17 cellular contexts compared by ENCODE assay signal in genomic region chrX:133544778-133545177, GRCh38.
DNase-seq lines count a peak whose midpoint lies in the region; ATAC-seq, FAIRE-seq and TF ChIP-seq lines count a peak whose summit lies in the region.
"Had no signal": no experiment of that assay in that cellular context is flagged by ENCODE, and none has a peak within 500 bp of the region (broad histone marks: within the 10 kb centered on the region; RNA-seq: fewer than 3 reads in every experiment).

No MANE protein-coding gene starts in this region.

- no peaks in the 10 kb centered on the region for H3K36me3 ChIP-seq in astrocyte (ENCODE audit: insufficient read depth, low read length)
- H3K36me3 ChIP-seq in keratinocyte (ENCODE audit: control insufficient read depth in 2 of 2, extremely low read depth in 1 of 2, insufficient read depth in 2 of 2, low read length in 2 of 2) = no peaks in the 10 kb centered on the region
- H3K36me3 ChIP-seq: BLaER1 had no signal

- H3K9me1 ChIP-seq in keratinocyte (ENCODE audit: control insufficient read depth, extremely low read depth, insufficient read depth, low read length) = no peaks in the 10 kb centered on the region

- H3K9me3 ChIP-seq in astrocyte (ENCODE audit: insufficient read depth, low read depth, low read length) = no peaks in the 10 kb centered on the region
- H3K9me3 ChIP-seq in keratinocyte (ENCODE audit: control insufficient read depth, low read depth, low read length) = no peaks in the 10 kb centered on the region
- H3K9me3 ChIP-seq: SK-N-SH had no signal

- H3K4me3 Mint-ChIP-seq in astrocyte (ENCODE audit: unreplicated experiment) = no peak overlapping the region

- H3K27me3 ChIP-seq in astrocyte (ENCODE audit: insufficient read depth, low read length) = no peaks in the 10 kb centered on the region
- no peaks in the 10 kb centered on the region for H3K27me3 ChIP-seq in keratinocyte (ENCODE audit: control insufficient read depth, extremely low read depth, insufficient read depth, low read length)

- peaks cover 3% of the 10 kb centered on the region for H3K4me1 Mint-ChIP-seq in astrocyte (ENCODE audit: low read depth, unreplicated experiment)

- dilution Hi-C loops in keratinocyte (cut with MboI; ENCODE audit: extremely low pct_ligation_motif_present, low sequenced_read_pairs) = no loop called here

- FAIRE-seq in astrocyte (lab: Jason Lieb, UNC) (no peak), keratinocyte (lab: Jason Lieb, UNC) (no peak)
- FAIRE-seq: HTR-8/SVneo, K562 had no signal

- no peak for TF ChIP-seq CTCF in astrocyte (IDR thresholded peaks at IDR 0.05; ENCODE audit: insufficient read depth, low read depth, low read length)
- no peak for TF ChIP-seq CTCF in keratinocyte (optimal IDR thresholded peaks at IDR 0.05 in 1 of 3, IDR thresholded peaks at IDR 0.05 in 1 of 3, conservative IDR thresholded peaks at IDR 0.05 in 1 of 3; ENCODE audit: extremely low read depth in 1 of 3, insufficient read depth in 2 of 3, low read length in 3 of 3)
- TF ChIP-seq CTCF in GM13977 (IDR thresholded peaks at IDR 0.05; ENCODE audit: extremely low read depth, insufficient read depth, missing control alignments) = no peak

- H3K27me3 Mint-ChIP-seq in astrocyte (ENCODE audit: low read depth, unreplicated experiment) = no peaks in the 10 kb centered on the region

- no peaks in the 10 kb centered on the region for H3K36me3 Mint-ChIP-seq in astrocyte (ENCODE audit: low read depth, unreplicated experiment)

- no peak overlapping the region for H3K4me3 ChIP-seq in astrocyte (ENCODE audit: insufficient read depth, low read depth, low read length)
- no peak overlapping the region for H3K4me3 ChIP-seq in keratinocyte (ENCODE audit: control insufficient read depth in 2 of 3, extremely low read depth in 1 of 3, insufficient read depth in 2 of 3, low read depth in 1 of 3, low read length in 3 of 3)
- H3K4me3 ChIP-seq: BLaER1, K562 had no signal

- H3K79me2 ChIP-seq in astrocyte (ENCODE audit: insufficient read depth, low read length) (no peaks in the 10 kb centered on the region), keratinocyte (ENCODE audit: control insufficient read depth, insufficient read depth, low read length) (no peaks in the 10 kb centered on the region)

- peak overlapping the region; percentile 19 for H3K27ac ChIP-seq in astrocyte (ENCODE audit: low read depth, low read length)
- peak overlapping the region; percentile 31 for H3K27ac ChIP-seq in keratinocyte (ENCODE audit: control insufficient read depth, insufficient read depth, low read length)
- H3K27ac ChIP-seq: BLaER1 had no signal

- in situ Hi-C loops in GM13977 (cut with MboI; ENCODE audit: low pct_unique_long_range_greater_than_20kb, low sequenced_read_pairs, unreplicated experiment) = no loop called here

- H4K20me1 ChIP-seq in astrocyte (ENCODE audit: insufficient read depth, low read length) = no peaks in the 10 kb centered on the region
- H4K20me1 ChIP-seq in keratinocyte (ENCODE audit: control insufficient read depth, extremely low read depth, insufficient read depth, low read length) = no peaks in the 10 kb centered on the region
- H4K20me1 ChIP-seq: BLaER1 had no signal

- H2AFZ ChIP-seq in astrocyte (ENCODE audit: low read depth, low read length) (no peak overlapping the region), keratinocyte (ENCODE audit: control insufficient read depth, low read length) (no peak overlapping the region)

- H3K9ac ChIP-seq in astrocyte (ENCODE audit: low read length) (no peak overlapping the region), keratinocyte (ENCODE audit: control insufficient read depth, extremely low read depth, insufficient read depth, low read length) (no peak overlapping the region)
- H3K9ac ChIP-seq: BLaER1, SK-N-SH had no signal

- DNase-seq in HT1080 (ENCODE audit: low read depth) (peak; percentile 0), astrocyte (ENCODE audit: low read depth) (no peak), keratinocyte (ENCODE audit: low read depth, low spot score) (no peak), GM13977 (ENCODE audit: low spot score) (no peak), A172 (ENCODE audit: low spot score) (no peak), NCI-H1694 treated with DMSO at 0.1 percent for 48 hours (lab: John Stamatoyannopoulos, UW) (no peak)
- DNase-seq: H7, NCI-H1048, NCI-H146, NCI-H2107, NCI-H345, SK-N-SH had no signal

- no peaks in the 10 kb centered on the region for H3K9me3 Mint-ChIP-seq in astrocyte (ENCODE audit: unreplicated experiment)

- H3K4me2 ChIP-seq in astrocyte (ENCODE audit: low read length) (no peak overlapping the region), keratinocyte (ENCODE audit: control insufficient read depth, extremely low read depth, insufficient read depth, low read depth, low read length) (no peak overlapping the region)
- H3K4me2 ChIP-seq: BLaER1, SK-N-SH had no signal

- no peak for ATAC-seq in GM19395 (IDR thresholded peaks at IDR 0.05; ENCODE audit: unreplicated experiment)
- ATAC-seq: K562, Right ventricle myocardium inferior had no signal

- peak overlapping the region; percentile 66 for H3K27ac Mint-ChIP-seq in astrocyte (ENCODE audit: unreplicated experiment)

- H3K4me1 ChIP-seq in astrocyte (ENCODE audit: insufficient read depth, low read length) = peaks cover 2% of the 10 kb centered on the region
- no peaks in the 10 kb centered on the region for H3K4me1 ChIP-seq in keratinocyte (ENCODE audit: control insufficient read depth, extremely low read depth, insufficient read depth, low read length)
- H3K4me1 ChIP-seq: BLaER1 had no signal
